9 cellular contexts compared by ENCODE assay signal in genomic region chr22:39664485-39665200, GRCh38.
DNase-seq lines count a peak whose midpoint lies in the region; ATAC-seq and TF ChIP-seq lines count a peak whose summit lies in the region.
"Had no signal": no experiment of that assay in that cellular context is flagged by ENCODE, and none has a peak within 500 bp of the region (broad histone marks: within the 10 kb centered on the region; RNA-seq: fewer than 3 reads in every experiment).

No MANE protein-coding gene starts in this region.

- no peak overlapping the region for H3K4me3 Mint-ChIP-seq in T-helper 17 cell
- H3K4me3 Mint-ChIP-seq in Calu3 (ENCODE audit: low read depth, unreplicated experiment), result no peak overlapping the region

- CTCF ChIA-PET in Calu3 (lab: Charles Lee), result interaction anchor here (0.6 kb wide), 1 partner anchor 30 kb away, joined by 3 read pairs; no protein-coding TSS in a partner anchor

- peaks cover 25% of the 10 kb centered on the region for H3K4me1 Mint-ChIP-seq in T-helper 17 cell
- peaks cover 16% of the 10 kb centered on the region for H3K4me1 Mint-ChIP-seq in Calu3 (ENCODE audit: low read depth, unreplicated experiment)
- H3K4me1 Mint-ChIP-seq: nephron had no signal

- in situ Hi-C loops in HAP-1 (cut with MboI; ENCODE audit: low sequenced_read_pairs), result no loop called here

- no peaks in the 10 kb centered on the region for H3K27me3 Mint-ChIP-seq in T-helper 17 cell
- peaks cover 92% of the 10 kb centered on the region for H3K27me3 Mint-ChIP-seq in Calu3 (ENCODE audit: unreplicated experiment)

- ATAC-seq in T-helper 17 cell (no peak), HG03139 (IDR thresholded peaks at IDR 0.05; ENCODE audit: unreplicated experiment) (no peak)

- H3K27ac Mint-ChIP-seq in T-helper 17 cell (no peak overlapping the region), Calu3 (ENCODE audit: unreplicated experiment) (no peak overlapping the region)
- H3K27ac Mint-ChIP-seq: nephron had no signal

- peak overlapping the region; percentile 9; the same call in 1 of the 2 replicates for H3K4me3 ChIP-seq in HAP-1

- no peaks in the 10 kb centered on the region for H3K9me3 Mint-ChIP-seq in Calu3 (ENCODE audit: low read depth, unreplicated experiment)

- H3K36me3 ChIP-seq in HAP-1 (replicated peaks), result no peaks in the 10 kb centered on the region

- H3K36me3 Mint-ChIP-seq in T-helper 17 cell (ENCODE audit: low read depth) (peaks cover 13% of the 10 kb centered on the region), Calu3 (ENCODE audit: insufficient read depth, unreplicated experiment) (peaks cover 7% of the 10 kb centered on the region)

- TF ChIP-seq CTCF in Calu3 (IDR thresholded peaks at IDR 0.05; ENCODE audit: unreplicated experiment), result no peak

- H3K9me3 ChIP-seq in HAP-1 (no peaks in the 10 kb centered on the region), T-helper 17 cell (ENCODE audit: control insufficient read depth, low read length, poor library complexity, severe bottlenecking) (no peaks in the 10 kb centered on the region)

- no TSS peak for BruUV-seq in Calu3 (replicated peaks; lab: Mats Ljungman, UMichigan)

- H3K4me1 ChIP-seq in HAP-1, result peaks cover 5% of the 10 kb centered on the region; the same call in 1 of the 2 replicates

- intact Hi-C loops in Calu3 (cut with micrococcal nuclease; ENCODE audit: unreplicated experiment), result no loop called here

- H3K27me3 ChIP-seq in HAP-1 (ENCODE audit: low read depth), result no peaks in the 10 kb centered on the region

- DNase-seq in HAP-1 (ENCODE audit: low spot score in 2 of 2) (peak; percentile 54 to 88), T-helper 17 cell (peak in 2 of 3 donors; percentile 25 to 43), occipital lobe (lab: John Stamatoyannopoulos, UW) (no peak), Calu3 (no peak)
- DNase-seq in effector CD4-positive, alpha-beta T cell, result peak; percentile 19
- DNase-seq in stimulated activated CD4-positive, alpha-beta T cell treated with anti-CD3 and anti-CD28 coated beads, Interleukin-2, amount 100 ng/mL, for 4 hours (ENCODE audit: low read depth), result peak; percentile 13
- DNase-seq: NCI-H446 had no signal

Comparison
In these comparisons a context has a peak if more than half of its experiments do, and no peak if none do; other contexts are left out.
1. DNase-seq: peak in HAP-1 (2 of 2), T-helper 17 cell (2 of 3), effector CD4-positive, alpha-beta T cell (single experiment) and stimulated activated CD4-positive, alpha-beta T cell treated with anti-CD3 and anti-CD28 coated beads, Interleukin-2, amount 100 ng/mL, for 4 hours (single experiment); none in occipital lobe (single experiment) and Calu3 (single experiment).